Comparison of ENCODE assay signal across 19 cellular contexts in genomic region chr1:160489513-160490261, GRCh38. TPM values are rescaled to one million over a fixed set of nuclear protein-coding genes. Genes with fewer than 3 reads are reported as not detected.
DNase-seq lines count a peak whose midpoint lies in the region; ATAC-seq, FAIRE-seq and TF ChIP-seq lines count a peak whose summit lies in the region.
"Had no signal": no experiment of that assay in that cellular context is flagged by ENCODE, and none has a peak within 500 bp of the region (broad histone marks: within the 10 kb centered on the region; RNA-seq: fewer than 3 reads in every experiment).

No MANE protein-coding gene starts in this region.

- peaks cover 48% of the 10 kb centered on the region for H3K36me3 Mint-ChIP-seq in activated CD4-positive, alpha-beta T cell treated with anti-CD3 and anti-CD28 coated beads for 36 hours (ENCODE audit: low read depth)
- H3K36me3 Mint-ChIP-seq in activated T-helper 1 cell treated with anti-CD3 and anti-CD28 coated beads, Interleukin-12 subunit alpha, Interleukin-12 subunit beta, Interleukin-2, Interleukin-4 antibody, amounts not matched to agents 30 ng/mL and 10 ng/mL and 1 ng/mL, durations not matched to agents 14 hours and 24 hours and 36 hours (ENCODE audit: low read depth) = peaks cover 46% of the 10 kb centered on the region
- peaks cover 22 to 36% of the 10 kb centered on the region in 2 donors for H3K36me3 Mint-ChIP-seq in naive B cell
- H3K36me3 Mint-ChIP-seq in activated CD8-positive, alpha-beta memory T cell treated with anti-CD3 and anti-CD28 coated beads, Interleukin-2, amount 10 ng/mL, durations not matched to agents 7 days and 5 days = peaks cover 52% of the 10 kb centered on the region

- H3K4me1 Mint-ChIP-seq in activated CD4-positive, alpha-beta T cell treated with anti-CD3 and anti-CD28 coated beads for 36 hours = peaks cover 23% of the 10 kb centered on the region
- peaks cover 23% of the 10 kb centered on the region for H3K4me1 Mint-ChIP-seq in activated T-helper 1 cell treated with anti-CD3 and anti-CD28 coated beads, Interleukin-12 subunit alpha, Interleukin-12 subunit beta, Interleukin-2, Interleukin-4 antibody, amounts not matched to agents 30 ng/mL and 10 ng/mL and 1 ng/mL, durations not matched to agents 14 hours and 24 hours and 36 hours (ENCODE audit: low read depth)
- peaks cover 6 to 47% (median 31%) of the 10 kb centered on the region in 3 donors for H3K4me1 Mint-ChIP-seq in naive B cell
- H3K4me1 Mint-ChIP-seq in activated CD8-positive, alpha-beta memory T cell treated with anti-CD3 and anti-CD28 coated beads, Interleukin-2, amount 10 ng/mL, durations not matched to agents 7 days and 5 days = no peaks in the 10 kb centered on the region

- DNase-seq in activated CD4-positive, alpha-beta T cell treated with anti-CD3 and anti-CD28 coated beads for 36 hours = no peak
- no peak for DNase-seq in activated CD4-positive, alpha-beta T cell treated with anti-CD3 and anti-CD28 coated beads, Interleukin-2, amount 50 U/mL, for 48 hours
- DNase-seq in GM19239 (ENCODE audit: insufficient read length, low spot score) (no peak), naive B cell (peak; percentile 45), coronary artery (ENCODE audit: low spot score) (no peak), heart left ventricle (no peak)
- DNase-seq in activated T-helper 1 cell treated with anti-CD3 and anti-CD28 coated beads, Interleukin-12 subunit alpha, Interleukin-12 subunit beta, Interleukin-2, Interleukin-4 antibody, amounts not matched to agents 30 ng/mL and 10 ng/mL and 1 ng/mL, durations not matched to agents 14 hours and 24 hours and 36 hours (ENCODE audit: low spot score) = no peak
- DNase-seq in activated CD8-positive, alpha-beta memory T cell treated with anti-CD3 and anti-CD28 coated beads, Interleukin-2, amount 10 ng/mL, durations not matched to agents 7 days and 5 days = no peak
- DNase-seq: 8988T; activated CD4-positive, alpha-beta T cell treated with anti-CD3 and anti-CD28 coated beads for 48 hours; GF-D8; NCI-H774; Peyer's patch; substantia nigra had no signal

- POLR2A ChIA-PET in activated CD4-positive, alpha-beta T cell treated with anti-CD3 and anti-CD28 coated beads for 36 hours (lab: Charles Lee) = no interaction called here

- no peak overlapping the region for H3K4me3 ChIP-seq in coronary artery
- no peak overlapping the region for H3K4me3 ChIP-seq in heart left ventricle
- H3K4me3 ChIP-seq: Peyer's patch had no signal

- no peaks in the 10 kb centered on the region for H3K27me3 ChIP-seq in heart left ventricle
- H3K27me3 ChIP-seq: Peyer's patch had no signal

- 74 to 82% (median 76%) methylated on average over 4 of the region's 4 CpGs for WGBS in heart left ventricle, 4 donors

- no peak for TF ChIP-seq POLR2A in heart left ventricle (IDR thresholded peaks at IDR 0.05)

- H3K4me3 Mint-ChIP-seq in activated CD4-positive, alpha-beta T cell treated with anti-CD3 and anti-CD28 coated beads for 36 hours = no peak overlapping the region
- no peak overlapping the region for H3K4me3 Mint-ChIP-seq in activated T-helper 1 cell treated with anti-CD3 and anti-CD28 coated beads, Interleukin-12 subunit alpha, Interleukin-12 subunit beta, Interleukin-2, Interleukin-4 antibody, amounts not matched to agents 30 ng/mL and 10 ng/mL and 1 ng/mL, durations not matched to agents 14 hours and 24 hours and 36 hours
- H3K4me3 Mint-ChIP-seq in naive B cell = peak overlapping the region in 7 of 8 donors; percentile 14 to 86 (median 81)
- no peak overlapping the region for H3K4me3 Mint-ChIP-seq in activated CD8-positive, alpha-beta memory T cell treated with anti-CD3 and anti-CD28 coated beads, Interleukin-2, amount 10 ng/mL, durations not matched to agents 7 days and 5 days
- H3K4me3 Mint-ChIP-seq: T-helper 1 cell treated with Interleukin-12 subunit alpha and Interleukin-12 subunit beta and Interleukin-4 antibody, amounts not matched to agents 30 μg/mL and 1 μg/mL, for 36 hours had no signal

- CTCF ChIA-PET in activated CD4-positive, alpha-beta T cell treated with anti-CD3 and anti-CD28 coated beads for 36 hours (lab: Charles Lee) = interaction anchor here (0.6 to 1.4 kb wide), 3 partner anchors 8 to 30 kb away, joined by 3 to 4 read pairs (median 3); no protein-coding TSS in a partner anchor
- CTCF ChIA-PET in activated CD8-positive, alpha-beta memory T cell treated with anti-CD3 and anti-CD28 coated beads, Interleukin-2, amount 10 ng/mL, durations not matched to agents 7 days and 5 days (lab: Charles Lee) = no interaction called here

- peaks cover 0 to 5% (median 0%) of the 10 kb centered on the region in 12 donors for H3K9me3 ChIP-seq in heart left ventricle
- H3K9me3 ChIP-seq: Peyer's patch had no signal

- no peak for ATAC-seq in activated CD4-positive, alpha-beta T cell treated with anti-CD3 and anti-CD28 coated beads for 36 hours
- ATAC-seq in naive B cell (ENCODE audit: low read depth in 2 of 2) (peak; percentile 55 to 68), heart left ventricle (no peak)
- ATAC-seq in activated CD8-positive, alpha-beta memory T cell treated with anti-CD3 and anti-CD28 coated beads, Interleukin-2, amount 10 ng/mL, durations not matched to agents 7 days and 5 days = no peak

- no peaks in the 10 kb centered on the region for H3K9me3 Mint-ChIP-seq in activated CD4-positive, alpha-beta T cell treated with anti-CD3 and anti-CD28 coated beads for 36 hours (ENCODE audit: low read depth)
- H3K9me3 Mint-ChIP-seq in activated T-helper 1 cell treated with anti-CD3 and anti-CD28 coated beads, Interleukin-12 subunit alpha, Interleukin-12 subunit beta, Interleukin-2, Interleukin-4 antibody, amounts not matched to agents 30 ng/mL and 10 ng/mL and 1 ng/mL, durations not matched to agents 14 hours and 24 hours and 36 hours = no peaks in the 10 kb centered on the region
- H3K9me3 Mint-ChIP-seq in naive B cell = peaks cover 0 to 5% (median 0%) of the 10 kb centered on the region in 7 donors
- H3K9me3 Mint-ChIP-seq in activated CD8-positive, alpha-beta memory T cell treated with anti-CD3 and anti-CD28 coated beads, Interleukin-2, amount 10 ng/mL, durations not matched to agents 7 days and 5 days (ENCODE audit: low read depth) = no peaks in the 10 kb centered on the region
- H3K9me3 Mint-ChIP-seq: activated T-helper 2 cell treated with anti-CD3 and anti-CD28 coated beads, Interferon-gamma antibody, Interleukin-2, Interleukin-4, amounts not matched to agents 10 μg/mL and 5 μg/mL and 100 μg/mL, durations not matched to agents 14 hours and 24 hours and 36 hours; T-helper 1 cell treated with Interleukin-12 subunit alpha and Interleukin-12 subunit beta and Interleukin-4 antibody, amounts not matched to agents 30 μg/mL and 1 μg/mL, for 36 hours had no signal

- TF ChIP-seq CTCF in coronary artery (IDR thresholded peaks at IDR 0.05) (no peak), heart left ventricle (IDR thresholded peaks at IDR 0.05) (no peak)

- no peaks in the 10 kb centered on the region for H3K27me3 Mint-ChIP-seq in activated CD4-positive, alpha-beta T cell treated with anti-CD3 and anti-CD28 coated beads for 36 hours
- no peaks in the 10 kb centered on the region for H3K27me3 Mint-ChIP-seq in activated T-helper 1 cell treated with anti-CD3 and anti-CD28 coated beads, Interleukin-12 subunit alpha, Interleukin-12 subunit beta, Interleukin-2, Interleukin-4 antibody, amounts not matched to agents 30 ng/mL and 10 ng/mL and 1 ng/mL, durations not matched to agents 14 hours and 24 hours and 36 hours (ENCODE audit: insufficient read depth)
- H3K27me3 Mint-ChIP-seq in naive B cell = no peaks in the 10 kb centered on the region
- no peaks in the 10 kb centered on the region for H3K27me3 Mint-ChIP-seq in activated CD8-positive, alpha-beta memory T cell treated with anti-CD3 and anti-CD28 coated beads, Interleukin-2, amount 10 ng/mL, durations not matched to agents 7 days and 5 days
- H3K27me3 Mint-ChIP-seq: progenitor cell of endocrine pancreas had no signal

- H3K27ac ChIP-seq in coronary artery (no peak overlapping the region), heart left ventricle (no peak overlapping the region)

- H3K36me3 ChIP-seq in heart left ventricle = peaks cover 0 to 11% (median 0%) of the 10 kb centered on the region in 9 donors
- H3K36me3 ChIP-seq: Peyer's patch had no signal

- peak; percentile 71 for FAIRE-seq in GM19239 (lab: Jason Lieb, UNC)
- FAIRE-seq: keratinocyte had no signal

- intact Hi-C loops in activated CD4-positive, alpha-beta T cell treated with anti-CD3 and anti-CD28 coated beads for 36 hours (cut with DNase I, micrococcal nuclease) = no loop called here
- intact Hi-C loops in activated T-helper 1 cell treated with anti-CD3 and anti-CD28 coated beads, Interleukin-12 subunit alpha, Interleukin-12 subunit beta, Interleukin-2, Interleukin-4 antibody, amounts not matched to agents 30 ng/mL and 10 ng/mL and 1 ng/mL, durations not matched to agents 14 hours and 24 hours and 36 hours (cut with micrococcal nuclease) = no loop called here
- intact Hi-C loops in heart left ventricle (cut with DNase I) = no loop called here

- peak overlapping the region; percentile 29 for H3K27ac Mint-ChIP-seq in activated CD4-positive, alpha-beta T cell treated with anti-CD3 and anti-CD28 coated beads for 36 hours
- peak overlapping the region; percentile 37 for H3K27ac Mint-ChIP-seq in activated T-helper 1 cell treated with anti-CD3 and anti-CD28 coated beads, Interleukin-12 subunit alpha, Interleukin-12 subunit beta, Interleukin-2, Interleukin-4 antibody, amounts not matched to agents 30 ng/mL and 10 ng/mL and 1 ng/mL, durations not matched to agents 14 hours and 24 hours and 36 hours
- H3K27ac Mint-ChIP-seq in naive B cell = peak overlapping the region in 1 of 6 donors; percentile 99
- H3K27ac Mint-ChIP-seq in activated CD8-positive, alpha-beta memory T cell treated with anti-CD3 and anti-CD28 coated beads, Interleukin-2, amount 10 ng/mL, durations not matched to agents 7 days and 5 days = no peak overlapping the region
- H3K27ac Mint-ChIP-seq: activated T-helper 2 cell treated with anti-CD3 and anti-CD28 coated beads, Interferon-gamma antibody, Interleukin-2, Interleukin-4, amounts not matched to agents 10 μg/mL and 5 μg/mL and 100 μg/mL, durations not matched to agents 14 hours and 24 hours and 36 hours; progenitor cell of endocrine pancreas; T-helper 1 cell treated with Interleukin-12 subunit alpha and Interleukin-12 subunit beta and Interleukin-4 antibody, amounts not matched to agents 30 μg/mL and 1 μg/mL, for 36 hours had no signal

- no peaks in the 10 kb centered on the region for H3K4me1 ChIP-seq in heart left ventricle

RNA-seq across cellular contexts. Expression of gene SLAMF6, which starts 33.4 kb away (rescaled TPM):
- total RNA-seq in activated CD4-positive, alpha-beta T cell treated with anti-CD3 and anti-CD28 coated beads for 36 hours = 10 to 100 TPM; 45.9 to 55.0 TPM
- 46.8 and 50.1 TPM in 2 replicates for total RNA-seq in activated T-helper 1 cell treated with anti-CD3 and anti-CD28 coated beads, Interleukin-12 subunit alpha, Interleukin-12 subunit beta, Interleukin-2, Interleukin-4 antibody, amounts not matched to agents 30 ng/mL and 10 ng/mL and 1 ng/mL, durations not matched to agents 14 hours and 24 hours and 36 hours
- polyA plus RNA-seq in naive B cell (ENCODE audit: low read depth in 6 of 6) = 100 to 1,000 TPM; 164 to 256 (median 194) TPM
- total RNA-seq in activated CD8-positive, alpha-beta memory T cell treated with anti-CD3 and anti-CD28 coated beads, Interleukin-2, amount 10 ng/mL, durations not matched to agents 7 days and 5 days = 10 to 100 TPM; 28.8 to 31.0 TPM
- 1 to 10 TPM in 2 of 9 donors, under 1 TPM in 7; 0.09 to 3.8 (median 0.31) TPM for total RNA-seq in heart left ventricle
- polyA plus RNA-seq in heart left ventricle = under 1 TPM; 0.10 to 0.30 TPM
- total RNA-seq: epithelial cell of proximal tubule, progenitor cell of endocrine pancreas had no signal
- polyA plus RNA-seq: keratinocyte had no signal

Comparison
In these comparisons a context has a peak if more than half of its experiments do, and no peak if none do; other contexts are left out.
1. ATAC-seq: peak in naive B cell (2 of 2); none in activated CD4-positive, alpha-beta T cell treated with anti-CD3 and anti-CD28 coated beads for 36 hours (single experiment), activated CD8-positive, alpha-beta memory T cell treated with anti-CD3 and anti-CD28 coated beads, Interleukin-2, amount 10 ng/mL, durations not matched to agents 7 days and 5 days (single experiment) and heart left ventricle (0 of 4).
2. H3K4me3 Mint-ChIP-seq: peak in naive B cell (7 of 8); none in activated CD4-positive, alpha-beta T cell treated with anti-CD3 and anti-CD28 coated beads for 36 hours (single experiment), activated T-helper 1 cell treated with anti-CD3 and anti-CD28 coated beads, Interleukin-12 subunit alpha, Interleukin-12 subunit beta, Interleukin-2, Interleukin-4 antibody, amounts not matched to agents 30 ng/mL and 10 ng/mL and 1 ng/mL, durations not matched to agents 14 hours and 24 hours and 36 hours (single experiment) and activated CD8-positive, alpha-beta memory T cell treated with anti-CD3 and anti-CD28 coated beads, Interleukin-2, amount 10 ng/mL, durations not matched to agents 7 days and 5 days (single experiment).